Comparison of ENCODE assay signal across 1 cellular context in genomic region chr19:858868-859843, GRCh38.
A peak's percentile ranks its signal among the peaks of the same experiment; 100 is the strongest.
TF ChIP-seq lines count a peak whose summit lies in the region.

TSS of gene CFD (plus strand) at chr19:859664. CDS start at chr19:859690, 26 bp downstream.

TF ChIP-seq in K562, 482 proteins besides CTCF, POLR2A, EP300 and RAD21 (continued from another document):
- TF ChIP-seq PKNOX1 (IDR thresholded peaks at IDR 0.05) = peak; percentile 40; the same call in 1 of the 2 replicates
- TF ChIP-seq CHD4 (IDR thresholded peaks at IDR 0.05; ENCODE audit: insufficient read depth, insufficient replicate concordance, low read depth, low read length, poor library complexity, severe bottlenecking) = peak; percentile 69
- TF ChIP-seq MGA (IDR thresholded peaks at IDR 0.05) = no peak
- TF ChIP-seq CGGBP1 (CRISPR knock-in tag; IDR thresholded peaks at IDR 0.05) = no peak
- peak; percentile 93 for TF ChIP-seq RBM25 (IDR thresholded peaks at IDR 0.05; ENCODE audit: low read depth, low read length, severe bottlenecking)
- no peak for TF ChIP-seq NR3C1 (CRISPR knock-in tag; IDR thresholded peaks at IDR 0.05)
- TF ChIP-seq SMARCC2 (IDR thresholded peaks at IDR 0.05; ENCODE audit: low read depth) = no peak
- TF ChIP-seq ZBTB33 (CRISPR knock-in tag; IDR thresholded peaks at IDR 0.05) = peak; percentile 22; the same call in 1 of the 2 replicates
- TF ChIP-seq ZNF263 (CRISPR knock-in tag; IDR thresholded peaks at IDR 0.05; ENCODE audit: borderline replicate concordance) = peak; percentile 95
- peak; percentile 81 for TF ChIP-seq CEBPB (tag; IDR thresholded peaks at IDR 0.05)
- 0 out of 6 replicates have a peak, but pooled peaks of 1 of the 3 experiments have one; percentile 8 for TF ChIP-seq ZBTB11 (CRISPR knock-in tag; IDR thresholded peaks at IDR 0.05)
- TF ChIP-seq RBFOX2 (IDR thresholded peaks at IDR 0.05; ENCODE audit: low read depth, low read length) = peak; percentile 24; the same call in 1 of the 2 replicates
- 0 out of 2 replicates have a peak, but pooled peaks have one; percentile 27 for TF ChIP-seq POLR2G (IDR thresholded peaks at IDR 0.05; ENCODE audit: low read depth, low read length)
- no peak for TF ChIP-seq NR2F6 (CRISPR knock-in tag; IDR thresholded peaks at IDR 0.05)
- TF ChIP-seq CEBPG (CRISPR knock-in tag; IDR thresholded peaks at IDR 0.05) = peak; percentile 55
- TF ChIP-seq CEBPG (tag; conservative IDR thresholded peaks at IDR 0.05 in 1 of 2, IDR thresholded peaks at IDR 0.05 in 1 of 2) = no peak
- 0 out of 2 replicates have a peak, but pooled peaks have one; percentile 19 for TF ChIP-seq SP1 (CRISPR knock-in tag; IDR thresholded peaks at IDR 0.05)
- TF ChIP-seq ADNP (tag; IDR thresholded peaks at IDR 0.05) = peak; percentile 70; the same call in 1 of the 2 replicates
- TF ChIP-seq ZBTB7A (IDR thresholded peaks at IDR 0.05; ENCODE audit: borderline replicate concordance, control insufficient read depth, low read depth, low read length) = peak; percentile 29; the same call in 1 of the 2 replicates
- TF ChIP-seq ZNF408 (CRISPR knock-in tag; IDR thresholded peaks at IDR 0.05; ENCODE audit: low read depth) = no peak
- peak; percentile 65 for TF ChIP-seq KDM5B (IDR thresholded peaks at IDR 0.05; ENCODE audit: insufficient replicate concordance, low read depth, low read length)
- 0 out of 2 replicates have a peak, but pooled peaks have one; percentile 30 for TF ChIP-seq TFAP4 (CRISPR knock-in tag; IDR thresholded peaks at IDR 0.05; ENCODE audit: borderline replicate concordance)
- peak; percentile 30; the same call in 1 of the 2 replicates for TF ChIP-seq BCOR (IDR thresholded peaks at IDR 0.05)
- peak; percentile 45; the same call in 1 of the 2 replicates for TF ChIP-seq PHF8 (IDR thresholded peaks at IDR 0.05; ENCODE audit: borderline replicate concordance, low read length)
- no peak for TF ChIP-seq DPF2 (IDR thresholded peaks at IDR 0.05)
- no peak for TF ChIP-seq ZNF282 (CRISPR knock-in tag; IDR thresholded peaks at IDR 0.05)
- TF ChIP-seq ZNF384 (IDR thresholded peaks at IDR 0.05; ENCODE audit: low read depth, low read length) = no peak
